Comparison of ENCODE assay signal across 8 cellular contexts in genomic region chr19:58305065-58305931, GRCh38. TPM values are rescaled to one million over a fixed set of nuclear protein-coding genes. Genes with fewer than 3 reads are reported as not detected.
DNase-seq lines count a peak whose midpoint lies in the region; ATAC-seq and TF ChIP-seq lines count a peak whose summit lies in the region.

ERVK3-1 (plus strand) TSS chr19:58305377; CDS start chr19:58312169, 6,792 bp downstream.

- H3K9me3 Mint-ChIP-seq in activated naive CD8-positive, alpha-beta T cell (ENCODE audit: low read depth) = no peaks in the 10 kb centered on the region
- H3K9me3 Mint-ChIP-seq in glutamatergic neuron (ENCODE audit: unreplicated experiment) = peaks cover 9% of the 10 kb centered on the region

- POLR2A ChIA-PET in GM10248 (lab: Yijun Ruan, JAX) = interaction anchor here (1.0 to 1.5 kb wide), 2 partner anchors 22 to 57 kb away, joined by 3 to 5 read pairs; partner anchors contain the start of genes ZNF497 and ZSCAN22

- no peaks in the 10 kb centered on the region for H3K9me3 ChIP-seq in ovary
- H3K9me3 ChIP-seq in thyroid gland = no peaks in the 10 kb centered on the region

- intact Hi-C loops in ovary (cut with DNase I) (no loop called here), thyroid gland (cut with DNase I) (loop anchor here (10.0 kb wide), 1 partner anchor 80 kb away; the partner anchor contains the start of gene ZNF544)

- peak within 1 kb of the TSS; percentile 96 for H3K4me3 Mint-ChIP-seq in activated naive CD8-positive, alpha-beta T cell
- H3K4me3 Mint-ChIP-seq in glutamatergic neuron (ENCODE audit: unreplicated experiment) = peak within 1 kb of the TSS; percentile 100

- CTCF ChIA-PET in GM10248 (lab: Yijun Ruan, JAX) = interaction anchor here (1.0 kb wide), 1 partner anchor 17 kb away, joined by 3 read pairs; no protein-coding TSS in a partner anchor

- H3K27ac ChIP-seq in ovary (peak within 1 kb of the TSS in 1 of 2 donors; percentile 56), thyroid gland (peak within 1 kb of the TSS; percentile 36 to 76 (median 72))

- H3K27me3 Mint-ChIP-seq in activated naive CD8-positive, alpha-beta T cell = no peaks in the 10 kb centered on the region
- H3K27me3 Mint-ChIP-seq in glutamatergic neuron (ENCODE audit: unreplicated experiment) = peaks cover 9% of the 10 kb centered on the region

- TF ChIP-seq CTCF in GM10248 (IDR thresholded peaks at IDR 0.05; ENCODE audit: control extremely low read depth, extremely low read depth, low read depth, missing control alignments) = no peak
- peak; percentile 44 for TF ChIP-seq CTCF in glutamatergic neuron (IDR thresholded peaks at IDR 0.05; ENCODE audit: partially characterized antibody, unreplicated experiment)
- TF ChIP-seq CTCF in ovary (IDR thresholded peaks at IDR 0.05) = peak; percentile 27 to 77 (median 62)
- peak in 4 of 6 experiments; percentile 35 to 48 (median 45) for TF ChIP-seq CTCF in thyroid gland (IDR thresholded peaks at IDR 0.05)

- peaks cover 47% of the 10 kb centered on the region for H3K4me1 Mint-ChIP-seq in activated naive CD8-positive, alpha-beta T cell (ENCODE audit: low read depth)
- H3K4me1 Mint-ChIP-seq in glutamatergic neuron (ENCODE audit: low read depth, unreplicated experiment) = peaks cover 15% of the 10 kb centered on the region

- H3K36me3 Mint-ChIP-seq in activated naive CD8-positive, alpha-beta T cell = peaks cover 25% of the 10 kb centered on the region
- peaks cover 12% of the 10 kb centered on the region for H3K36me3 Mint-ChIP-seq in glutamatergic neuron (ENCODE audit: unreplicated experiment)

- H3K27me3 ChIP-seq in ovary (no peaks in the 10 kb centered on the region), thyroid gland (no peaks in the 10 kb centered on the region)

- 0 to 1% (median 0%) methylated on average over 55 of the region's 55 CpGs for WGBS in ovary, 3 donors
- WGBS in thyroid gland, 2 donors = 1% methylated on average over 38 to 54 of the region's 55 CpGs

- peak; percentile 96 for DNase-seq in GM10248 (ENCODE audit: extremely low spot score)
- DNase-seq in NCI-H1105 (lab: John Stamatoyannopoulos, UW) = peak; percentile 96
- DNase-seq in SKM-1 treated with dmso at 0.1 percent for 144 hours (lab: John Stamatoyannopoulos, UW; ENCODE audit: unreplicated experiment) = peak; percentile 87
- DNase-seq in glutamatergic neuron = peak; percentile 93
- DNase-seq in ovary = peak; percentile 92 to 96 (median 93)
- DNase-seq in thyroid gland = peak; percentile 96 to 97

- ATAC-seq in HG02623 (IDR thresholded peaks at IDR 0.05; ENCODE audit: unreplicated experiment) = peak; percentile 96

- H3K4me3 ChIP-seq in ovary = peak within 1 kb of the TSS; percentile 89
- peak within 1 kb of the TSS; percentile 44 to 88 (median 46) for H3K4me3 ChIP-seq in thyroid gland (replicated peaks in 1 of 3)

- H3K27ac Mint-ChIP-seq in activated naive CD8-positive, alpha-beta T cell = peak within 1 kb of the TSS; percentile 98
- H3K27ac Mint-ChIP-seq in glutamatergic neuron (ENCODE audit: unreplicated experiment) = peak within 1 kb of the TSS; percentile 97

- peak; percentile 77 for TF ChIP-seq EP300 in ovary (IDR thresholded peaks at IDR 0.05)

- no peaks in the 10 kb centered on the region for H3K36me3 ChIP-seq in ovary
- H3K36me3 ChIP-seq in thyroid gland = peaks cover 8 to 13% of the 10 kb centered on the region in 2 donors

- TF ChIP-seq POLR2A in ovary (IDR thresholded peaks at IDR 0.05) = peak; percentile 85
- peak in 1 of 2 donors; percentile 86 for TF ChIP-seq POLR2A in thyroid gland (IDR thresholded peaks at IDR 0.05)

- H3K4me1 ChIP-seq in ovary (ENCODE audit: insufficient read depth) (peaks cover 2% of the 10 kb centered on the region), thyroid gland (peaks cover 5 to 13% of the 10 kb centered on the region in 2 donors)

RNA-seq across cellular contexts. Expression of gene ERVK3-1, which starts in this region (rescaled TPM):
- total RNA-seq in glutamatergic neuron (ENCODE audit: unreplicated experiment) (56.2 TPM), ovary (10 to 100 TPM; 26.9 to 37.6 (median 29.9) TPM), thyroid gland (10 to 100 TPM; 56.3 to 87.2 (median 64.5) TPM)
- polyA plus RNA-seq in ovary = 10 to 100 TPM; 27.4 to 52.5 TPM
